18 cellular contexts compared by ENCODE assay signal in the genomic region with DNA sequence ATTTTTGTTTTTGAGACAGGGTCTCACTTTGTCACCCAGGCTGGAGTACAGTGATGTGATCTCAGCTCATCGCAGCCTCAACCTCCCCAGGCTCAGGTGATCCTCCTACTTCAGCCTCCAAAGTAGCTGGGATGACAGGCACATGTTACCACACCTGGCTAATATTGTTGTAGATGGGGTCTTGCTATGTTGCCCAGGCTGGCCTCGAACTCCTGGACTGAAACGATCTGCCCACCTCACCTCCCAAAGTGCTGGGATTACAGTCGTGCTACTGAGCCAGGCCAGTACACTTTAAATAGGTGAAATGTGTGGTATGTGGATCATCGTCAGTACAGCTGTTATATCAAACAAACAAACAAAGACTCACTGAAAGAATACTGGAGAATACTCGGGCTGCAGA. TPM values are rescaled to one million over a fixed set of nuclear protein-coding genes. Genes with fewer than 3 reads are reported as not detected.
DNase-seq lines count a peak whose midpoint lies in the region; ATAC-seq and TF ChIP-seq lines count a peak whose summit lies in the region.
"Had no signal": no experiment of that assay in that cellular context is flagged by ENCODE, and none has a peak within 500 bp of the region (broad histone marks: within the 10 kb centered on the region; RNA-seq: fewer than 3 reads in every experiment).

No MANE protein-coding gene starts in this region.

- no peaks in the 10 kb centered on the region for H3K27me3 Mint-ChIP-seq in WTC11 (ENCODE audit: low read depth)
- H3K27me3 Mint-ChIP-seq in immature natural killer cell (ENCODE audit: low read depth in 3 of 3) = peaks cover 2 to 14% (median 11%) of the 10 kb centered on the region in 3 donors
- H3K27me3 Mint-ChIP-seq: CD4-positive, alpha-beta memory T cell had no signal

- H3K36me3 ChIP-seq in BLaER1 = peaks cover 25% of the 10 kb centered on the region

- CTCF ChIA-PET in WTC11 (lab: Charles Lee) = no interaction called here

- H3K4me2 ChIP-seq in BLaER1 = peak overlapping the region; percentile 92

- H3K9ac ChIP-seq in BLaER1 = no peak overlapping the region

- DNase-seq in WTC11 (ENCODE audit: low spot score) = no peak
- DNase-seq in immature natural killer cell = no peak
- no peak for DNase-seq in SIG-M5 (lab: John Stamatoyannopoulos, UW)
- DNase-seq: ACHN; BE2C; CD4-positive, alpha-beta memory T cell; DMS153; DMS79; GDM1; GOT3; H7 had no signal

- H3K4me1 Mint-ChIP-seq in WTC11 (no peaks in the 10 kb centered on the region), immature natural killer cell (peaks cover 49% of the 10 kb centered on the region in 2 donors)
- H3K4me1 Mint-ChIP-seq: CD14-positive monocyte had no signal

- H3K9me3 Mint-ChIP-seq in WTC11 (no peaks in the 10 kb centered on the region), immature natural killer cell (no peaks in the 10 kb centered on the region)
- H3K9me3 Mint-ChIP-seq: CD14-positive monocyte; CD4-positive, alpha-beta memory T cell had no signal

- H3K36me3 Mint-ChIP-seq in WTC11 = peaks cover 18% of the 10 kb centered on the region
- peaks cover 0 to 4% (median 3%) of the 10 kb centered on the region in 3 donors for H3K36me3 Mint-ChIP-seq in immature natural killer cell

- ATAC-seq in WTC11 (no peak), HG03280 (IDR thresholded peaks at IDR 0.05; ENCODE audit: unreplicated experiment) (no peak), GM18517 (IDR thresholded peaks at IDR 0.05; ENCODE audit: unreplicated experiment) (no peak)
- ATAC-seq: HCT116 had no signal

- H4K20me1 ChIP-seq in BLaER1 = no peaks in the 10 kb centered on the region

- no peaks in the 10 kb centered on the region for H3K9me3 ChIP-seq in BLaER1
- H3K9me3 ChIP-seq: BE2C had no signal

- POLR2A ChIA-PET in WTC11 (lab: Charles Lee) = no interaction called here

- H3K27ac ChIP-seq in BLaER1 = no peak overlapping the region
- H3K27ac ChIP-seq in C4-2B = peak overlapping the region; percentile 60; the same call in 1 of the 2 replicates

- H3K27ac Mint-ChIP-seq in WTC11 = no peak overlapping the region
- peak overlapping the region in 5 of 6 donors; percentile 50 to 96 (median 93) for H3K27ac Mint-ChIP-seq in immature natural killer cell
- H3K27ac Mint-ChIP-seq: CD14-positive monocyte; CD4-positive, alpha-beta memory T cell had no signal

- H3K4me3 Mint-ChIP-seq in WTC11 (no peak overlapping the region), immature natural killer cell (peak overlapping the region in 3 of 5 donors; percentile 17 to 79 (median 32))
- H3K4me3 Mint-ChIP-seq: CD14-positive monocyte; CD4-positive, alpha-beta memory T cell had no signal

- no peak overlapping the region for H3K4me3 ChIP-seq in BLaER1

- H3K4me1 ChIP-seq in BLaER1 = peaks cover 51% of the 10 kb centered on the region
- H3K4me1 ChIP-seq: BE2C had no signal

- H3K27me3 ChIP-seq in BLaER1 = no peaks in the 10 kb centered on the region
- H3K27me3 ChIP-seq: BE2C had no signal

- no peak for TF ChIP-seq CTCF in C4-2B (conservative IDR thresholded peaks at IDR 0.05)
- TF ChIP-seq CTCF in WTC11 (IDR thresholded peaks at IDR 0.05) = no peak

TF ChIP-seq in WTC11, 78 proteins besides CTCF, POLR2A, EP300 and RAD21:
- no peak for TF ChIP-seq OVOL2 (CRISPR knock-in tag; IDR thresholded peaks at IDR 0.05; ENCODE audit: borderline replicate concordance)
- TF ChIP-seq ZNF121 (CRISPR knock-in tag; IDR thresholded peaks at IDR 0.05) = peak; percentile 97

RNA-seq across cellular contexts. Expression of gene GPR153, which starts 35.0 kb away (rescaled TPM):
- 13.4 to 14.8 TPM (median 14.6 TPM) in 3 replicates for total RNA-seq in WTC11 (2021)
- 1 to 10 TPM in 1 of 3 donors, under 1 TPM in 2; 0.58 to 1.5 (median 0.68) TPM for polyA plus RNA-seq in immature natural killer cell
- polyA plus RNA-seq: CD4-positive, alpha-beta memory T cell had no signal

RNA-seq across cellular contexts. Expression of gene HES3, which starts 51.9 kb away (rescaled TPM):
- total RNA-seq in WTC11 (2021) = 74.7 to 78.7 TPM (median 78.3 TPM) in 3 replicates
- not detected for polyA plus RNA-seq in immature natural killer cell
- total RNA-seq: CD4-positive, alpha-beta memory T cell; Daoy had no signal
- polyA plus RNA-seq: CD14-positive monocyte; CD4-positive, alpha-beta memory T cell had no signal
